ENCODE assay signal across 7 cellular contexts in genomic region chr7:6576024-6576866, GRCh38. TPM values are rescaled to one million over a fixed set of nuclear protein-coding genes. Genes with fewer than 3 reads are reported as not detected.
A peak's percentile ranks its signal among the peaks of the same experiment; 100 is the strongest.
DNase-seq lines count a peak whose midpoint lies in the region; TF ChIP-seq lines count a peak whose summit lies in the region.

No MANE protein-coding gene starts in this region.

- no peak overlapping the region for H2AFZ ChIP-seq in fibroblast of lung (ENCODE audit: low read length)

- H3K79me2 ChIP-seq in fibroblast of lung (ENCODE audit: control insufficient read depth, insufficient read depth, low read length) = no peaks in the 10 kb centered on the region

- DNase-seq in GM13977 (ENCODE audit: low spot score) = no peak
- DNase-seq in RPMI7951 (ENCODE audit: low read depth) = peak; percentile 74
- no peak for DNase-seq in fibroblast of lung (ENCODE audit: low read depth in 2 of 2)
- DNase-seq in D341Med (ENCODE audit: low spot score) = no peak
- DNase-seq in T1000 (lab: John Stamatoyannopoulos, UW) = no peak
- DNase-seq in 8988T = no peak

- H3K4me3 ChIP-seq in fibroblast of lung (replicated peaks in 1 of 4; ENCODE audit: control extremely low read depth in 1 of 4, insufficient read depth in 1 of 4, low read depth in 3 of 4, low read length in 4 of 4) (peak overlapping the region in 2 of 4 experiments; percentile 69 to 79), skin epidermis (peak overlapping the region in 5 of 7 experiments; percentile 50 to 64 (median 61))

- H3K27me3 ChIP-seq in fibroblast of lung (ENCODE audit: control insufficient read depth, insufficient read depth, low read length) = no peaks in the 10 kb centered on the region

- no peaks in the 10 kb centered on the region for H3K36me3 ChIP-seq in fibroblast of lung (ENCODE audit: control insufficient read depth, insufficient read depth, low read length)

- H3K4me1 ChIP-seq in fibroblast of lung (ENCODE audit: control insufficient read depth, extremely low read depth, insufficient read depth, low read length) = no peaks in the 10 kb centered on the region

- TF ChIP-seq CTCF in GM13977 (IDR thresholded peaks at IDR 0.05; ENCODE audit: extremely low read depth, insufficient read depth, missing control alignments) (peak; percentile 30), fibroblast of lung (conservative IDR thresholded peaks at IDR 0.05 in 1 of 2, IDR thresholded peaks at IDR 0.05 in 1 of 2; ENCODE audit: low read depth in 1 of 2, low read length in 2 of 2) (no peak)

- no peaks in the 10 kb centered on the region for H4K20me1 ChIP-seq in fibroblast of lung (ENCODE audit: control insufficient read depth, extremely low read depth, insufficient read depth, low read length)

- H3K9me3 ChIP-seq in fibroblast of lung (ENCODE audit: control insufficient read depth, insufficient read depth, low read depth, low read length) = no peaks in the 10 kb centered on the region

- in situ Hi-C loops in GM13977 (cut with MboI; ENCODE audit: low pct_unique_long_range_greater_than_20kb, low sequenced_read_pairs, unreplicated experiment) = loop anchor here (25.0 kb wide), 1 partner anchor 261 kb away; the partner anchor contains the start of gene CCZ1B

- peak overlapping the region; percentile 30 for H3K4me2 ChIP-seq in fibroblast of lung (ENCODE audit: extremely low read depth, insufficient read depth, low read length)

- H3K9ac ChIP-seq in fibroblast of lung (ENCODE audit: insufficient read depth, low read length) = no peak overlapping the region

- H3K27ac ChIP-seq in fibroblast of lung (ENCODE audit: insufficient read depth, low read length) (no peak overlapping the region), skin epidermis (no peak overlapping the region)

RNA-seq across cellular contexts. Expression of gene ZDHHC4, which starts 1.0 kb away (rescaled TPM):
- 68.4 and 77.1 TPM in 2 replicates for total RNA-seq in RPMI7951 (2014; rRNA removed; shearing (Covaris generic))
- 65.2 and 72.7 TPM in 2 replicates for total RNA-seq in fibroblast of lung
- 67.7 and 89.5 TPM in 2 replicates for polyA plus RNA-seq in fibroblast of lung
- 45.9 and 49.4 TPM in 2 replicates for polyA plus RNA-seq in fibroblast of lung (2012)
- 109 and 136 TPM in 2 replicates for polyA minus RNA-seq in fibroblast of lung (ENCODE audit: low replicate concordance)

RNA-seq across cellular contexts. Expression of gene INTS15, which starts 13.6 kb away (rescaled TPM):
- 14.8 and 16.6 TPM in 2 replicates for total RNA-seq in RPMI7951 (2014; rRNA removed; shearing (Covaris generic))
- 7.1 and 9.0 TPM in 2 replicates for total RNA-seq in fibroblast of lung
- 11.7 and 18.3 TPM in 2 replicates for polyA plus RNA-seq in fibroblast of lung
- polyA plus RNA-seq in fibroblast of lung (2012) = 11.0 and 15.5 TPM in 2 replicates
- polyA minus RNA-seq in fibroblast of lung (ENCODE audit: low replicate concordance) = 18.2 and 20.6 TPM in 2 replicates

RNA-seq across cellular contexts. Expression of gene GRID2IP, which starts 25.0 kb away (rescaled TPM):
- total RNA-seq in RPMI7951 (2014; rRNA removed; shearing (Covaris generic)) = not detected in 2 replicates
- not detected in 2 replicates for total RNA-seq in fibroblast of lung
- polyA plus RNA-seq in fibroblast of lung = not detected in 2 replicates
- not detected in 2 replicates for polyA plus RNA-seq in fibroblast of lung (2012)
- not detected in 2 replicates for polyA minus RNA-seq in fibroblast of lung (ENCODE audit: low replicate concordance)

RNA-seq across cellular contexts. Expression of gene ZNF853, which starts 39.2 kb away (rescaled TPM):
- under 0.01 and 0.10 TPM in 2 replicates for total RNA-seq in RPMI7951 (2014; rRNA removed; shearing (Covaris generic))
- 0.66 and 4.4 TPM in 2 replicates for total RNA-seq in fibroblast of lung
- polyA plus RNA-seq in fibroblast of lung = 0.05 and 0.43 TPM in 2 replicates
- polyA plus RNA-seq in fibroblast of lung (2012) = 0.10 and 0.53 TPM in 2 replicates
- 1.3 TPM in 1 of 2 replicates, not detected in the other for polyA minus RNA-seq in fibroblast of lung (ENCODE audit: low replicate concordance)
